In genomic region chr10:87301466-87302115, GRCh38 we compare ENCODE assay signal across 8 cellular contexts. TPM values are rescaled to one million over a fixed set of nuclear protein-coding genes. Genes with fewer than 3 reads are reported as not detected.
A peak's percentile ranks its signal among the peaks of the same experiment; 100 is the strongest.
DNase-seq lines count a peak whose midpoint lies in the region; ATAC-seq and TF ChIP-seq lines count a peak whose summit lies in the region.
"Not testable (repeated sequence)": the region's sequence is repeated elsewhere in the genome, so short reads cannot be mapped to it uniquely, and the experiment has no call there.

No MANE protein-coding gene starts in this region.

- H3K23ac ChIP-seq in H9 (ENCODE audit: insufficient read length, low read depth, low read length) = not testable (repeated sequence)

- H2BK120ac ChIP-seq in H9 (ENCODE audit: low read depth, low read length, poor library complexity, severe bottlenecking) = not testable (repeated sequence)

- DNase-seq in H9 = not testable (repeated sequence)
- DNase-seq in activated CD4-positive, alpha-beta T cell treated with anti-CD3 and anti-CD28 coated beads, Interleukin-2, amount 50 U/mL, for 24 hours (ENCODE audit: low read depth in 1 of 2, low spot score in 1 of 2) = peak; percentile 2 to 7
- peak; percentile 39 for DNase-seq in activated naive CD8-positive, alpha-beta T cell treated with anti-CD3 and anti-CD28 coated beads, Interleukin-2, amount 50 U/mL, for 24 hours
- DNase-seq in immature natural killer cell (peak; percentile 11 to 36 (median 28)), spleen (peak; percentile 88), tibial nerve (ENCODE audit: low spot score in 2 of 2) (peak; percentile 11 to 14)

- not testable (repeated sequence) for H3K4me2 ChIP-seq in H9 (ENCODE audit: insufficient read depth, insufficient read length, low read length)

- not testable (repeated sequence) for H3K14ac ChIP-seq in H9 (ENCODE audit: insufficient read depth, low read length)

- not testable (repeated sequence) for H3T11ph ChIP-seq in H9 (ENCODE audit: low read length)

- not testable (repeated sequence) for H3K79me1 ChIP-seq in H9 (ENCODE audit: insufficient read depth, low read depth, low read length, poor library complexity, severe bottlenecking)

- not testable (repeated sequence) for H4K5ac ChIP-seq in H9 (ENCODE audit: insufficient read length, low read depth, low read length)

- H3K36me3 ChIP-seq in spleen, tibial nerve: not testable (repeated sequence)

- H3K4me3 Mint-ChIP-seq in H9; activated naive CD8-positive, alpha-beta T cell treated with anti-CD3 and anti-CD28 coated beads, Interleukin-2, amount 50 U/mL, for 24 hours; immature natural killer cell: not testable (repeated sequence)

- H2BK20ac ChIP-seq in H9 (ENCODE audit: low read depth, low read length, poor library complexity, severe bottlenecking) = not testable (repeated sequence)

- not testable (repeated sequence) for H3K9ac ChIP-seq in H9 (ENCODE audit: extremely low read depth, insufficient read length, low read length)

- not testable (repeated sequence) for H3K27me3 Mint-ChIP-seq in H9 (ENCODE audit: low read depth); activated naive CD8-positive, alpha-beta T cell treated with anti-CD3 and anti-CD28 coated beads, Interleukin-2, amount 50 U/mL, for 24 hours; immature natural killer cell (ENCODE audit: low read depth in 3 of 3)

- H3K4ac ChIP-seq in H9 (ENCODE audit: low read depth, low read length) = not testable (repeated sequence)

- TF ChIP-seq EP300 in tibial nerve (IDR thresholded peaks at IDR 0.05) = not testable (repeated sequence)

- not testable (repeated sequence) for H3K23me2 ChIP-seq in H9 (ENCODE audit: insufficient read length, low read depth, low read length, poor library complexity, severe bottlenecking)

- intact Hi-C loops in spleen (cut with DNase I; ENCODE audit: low total_unique reads) = not testable (repeated sequence)

- not testable (repeated sequence) for H3K79me2 ChIP-seq in H9 (ENCODE audit: insufficient read depth, low read length)

- not testable (repeated sequence) for TF ChIP-seq POLR2A in spleen (IDR thresholded peaks at IDR 0.05); tibial nerve (IDR thresholded peaks at IDR 0.05)

- H2AFZ ChIP-seq in H9 (ENCODE audit: low read length) = not testable (repeated sequence)

- TF ChIP-seq CTCF in H9 (conservative IDR thresholded peaks at IDR 0.05) (peak; percentile 43; the same call in 2 of the 3 replicates), spleen (IDR thresholded peaks at IDR 0.05 in 8 of 11, conservative IDR thresholded peaks at IDR 0.05 in 3 of 11) (peak in 6 of 11 experiments; percentile 17 to 63 (median 45)), tibial nerve (IDR thresholded peaks at IDR 0.05) (peak in 3 of 5 experiments; percentile 15 to 40 (median 28))

- not testable (repeated sequence) for H2BK5ac ChIP-seq in H9 (ENCODE audit: insufficient read length, low read length)

- H2BK15ac ChIP-seq in H9 (ENCODE audit: low read depth, low read length) = not testable (repeated sequence)

- not testable (repeated sequence) for H3K4me3 ChIP-seq in spleen, tibial nerve

- H2BK12ac ChIP-seq in H9 (ENCODE audit: insufficient read length, low read depth, low read length) = not testable (repeated sequence)

- not testable (repeated sequence) for H4K91ac ChIP-seq in H9 (ENCODE audit: insufficient read length, low read depth, low read length)

- H3K27me3 ChIP-seq in H9 (ENCODE audit: insufficient read depth, low read length); spleen (replicated peaks in 1 of 7); tibial nerve: not testable (repeated sequence)

- not testable (repeated sequence) for H2AK5ac ChIP-seq in H9 (ENCODE audit: insufficient read length, low read length)

- H3K18ac ChIP-seq in H9 (ENCODE audit: insufficient read length, low read depth, low read length) = not testable (repeated sequence)

- H4K8ac ChIP-seq in H9 (replicated peaks; ENCODE audit: insufficient read length, low read depth, low read length) = not testable (repeated sequence)

- H3K56ac ChIP-seq in H9 (ENCODE audit: insufficient read length, low read depth, low read length) = not testable (repeated sequence)

- H3K27ac ChIP-seq in H9 (ENCODE audit: insufficient read length, low read depth, low read length); spleen; tibial nerve: not testable (repeated sequence)

- ATAC-seq in GM18520 (IDR thresholded peaks at IDR 0.05; ENCODE audit: unreplicated experiment) = peak; percentile 82
- ATAC-seq in HG03432 (IDR thresholded peaks at IDR 0.05; ENCODE audit: unreplicated experiment) = peak; percentile 96
- peak; percentile 89 for ATAC-seq in activated naive CD8-positive, alpha-beta T cell treated with anti-CD3 and anti-CD28 coated beads, Interleukin-2, amount 50 U/mL, for 24 hours

- not testable (repeated sequence) for H3K36me3 Mint-ChIP-seq in H9 (ENCODE audit: insufficient read depth in 1 of 3, low read depth in 3 of 3); activated naive CD8-positive, alpha-beta T cell treated with anti-CD3 and anti-CD28 coated beads, Interleukin-2, amount 50 U/mL, for 24 hours (ENCODE audit: low read depth); immature natural killer cell

- not testable (repeated sequence) for H3K9me3 Mint-ChIP-seq in H9; activated naive CD8-positive, alpha-beta T cell treated with anti-CD3 and anti-CD28 coated beads, Interleukin-2, amount 50 U/mL, for 24 hours; immature natural killer cell

- H4K20me1 ChIP-seq in H9 (ENCODE audit: control insufficient read depth, insufficient read depth, insufficient read length) = not testable (repeated sequence)

- H3K9me3 ChIP-seq in H9 (ENCODE audit: control insufficient read depth, low read depth, low read length); spleen; tibial nerve: not testable (repeated sequence)

- WGBS in H9 (ENCODE audit: extremely low coverage, insufficient read length, low lambda C conversion rate) = no CpG with 5 or more reads among the region's 16 CpGs
- WGBS in spleen, 5 donors = 5 to 17% (median 11%) methylated on average over 11 to 13 of the region's 16 CpGs
- 2 to 71% methylated on average over 1 to 9 of the region's 16 CpGs for WGBS in tibial nerve, 2 donors

- not testable (repeated sequence) for H3K4me1 ChIP-seq in H9 (ENCODE audit: insufficient read depth, low read length); spleen; tibial nerve

- not testable (repeated sequence) for H3K27ac Mint-ChIP-seq in H9; activated naive CD8-positive, alpha-beta T cell treated with anti-CD3 and anti-CD28 coated beads, Interleukin-2, amount 50 U/mL, for 24 hours; immature natural killer cell

- not testable (repeated sequence) for H3K4me1 Mint-ChIP-seq in H9; activated naive CD8-positive, alpha-beta T cell treated with anti-CD3 and anti-CD28 coated beads, Interleukin-2, amount 50 U/mL, for 24 hours; immature natural killer cell

RNA-seq across cellular contexts. Expression of gene NUTM2D, which starts 56.0 kb away (rescaled TPM):
- 2.3 and 3.5 TPM in 2 replicates for total RNA-seq in H9 (2021)
- polyA plus RNA-seq in immature natural killer cell = under 1 TPM in 1 of 3 donors, not detected in 2; 0.06 TPM
- total RNA-seq in spleen = 1 to 10 TPM; 2.4 to 5.8 (median 4.1) TPM
- polyA plus RNA-seq in spleen = 1 to 10 TPM; 1.2 to 8.1 (median 2.0) TPM
- 1 to 10 TPM; 4.4 to 8.0 (median 6.5) TPM for total RNA-seq in tibial nerve
